In genomic region chr6:137480431-137480830, GRCh38 we compare ENCODE assay signal across 42 cellular contexts. TPM values are rescaled to one million over a fixed set of nuclear protein-coding genes. Genes with fewer than 3 reads are reported as not detected.
"Had no signal": no experiment of that assay in that cellular context is flagged by ENCODE, and none has a peak within 500 bp of the region (broad histone marks: within the 10 kb centered on the region; RNA-seq: fewer than 3 reads in every experiment).

No MANE protein-coding gene starts in this region.

- H3K27me3 ChIP-seq: ascending aorta, body of pancreas had no signal

- DNase-seq: activated effector memory CD4-positive, alpha-beta T cell treated with anti-CD3 and anti-CD28 coated beads, Interleukin-2, amount 50 U/mL, for 16 hours; activated effector memory CD4-positive, alpha-beta T cell treated with Interleukin-2 at 50 U/mL for 16 hours; activated gamma-delta T cell; activated gamma-delta T cell treated with Interleukin-2 at 50 U/mL for 16 hours; activated naive CD4-positive, alpha-beta T cell; activated naive CD4-positive, alpha-beta T cell treated with anti-CD3 and anti-CD28 coated beads for 36 hours; activated naive CD4-positive, alpha-beta T cell treated with anti-CD3 and anti-CD28 coated beads, Interleukin-2, amount 10 ng/mL, durations not matched to agents 7 days and 5 days; activated naive CD4-positive, alpha-beta T cell treated with anti-CD3 and anti-CD28 coated beads, Interleukin-2, amount 50 U/mL, for 16 hours; activated naive CD4-positive, alpha-beta T cell treated with Interleukin-2 at 50 U/mL for 16 hours; activated naive CD8-positive, alpha-beta T cell treated with anti-CD3 and anti-CD28 coated beads for 36 hours; activated naive CD8-positive, alpha-beta T cell treated with anti-CD3 and anti-CD28 coated beads, Interleukin-2, amount 10 ng/mL, durations not matched to agents 7 days and 5 days; activated naive CD8-positive, alpha-beta T cell treated with anti-CD3 and anti-CD28 coated beads, Interleukin-2, amount 50 U/mL, for 24 hours; activated T-cell treated with anti-CD3 and anti-CD28 coated beads, Interleukin-2, amount 50 U/mL, for 1 hour; activated T-cell treated with anti-CD3 and anti-CD28 coated beads, Interleukin-2, amount 50 U/mL, for 24 hours; activated T-cell treated with anti-CD3 and anti-CD28 coated beads, Interleukin-2, amount 50 U/mL, for 4 hours; activated T-cell treated with anti-CD3 and anti-CD28 coated beads, Interleukin-2, amount 50 U/mL, for 48 hours; activated T-cell treated with anti-CD3 and anti-CD28 coated beads, Interleukin-2, amount 50 U/mL, for 72 hours; adrenal gland; amniotic stem cell; amygdala; anterior cingulate cortex; aorta; body of pancreas; brain microvascular endothelial cell; caudate nucleus; central memory CD4-positive, alpha-beta T cell; cerebellar nuclear complex had no signal

- H3K9me3 ChIP-seq: adrenal gland, body of pancreas, breast epithelium had no signal

- H3K36me3 ChIP-seq: adrenal gland, ascending aorta, brain microvascular endothelial cell, breast epithelium, cardiac muscle cell had no signal

- H3K4me3 Mint-ChIP-seq: activated naive CD4-positive, alpha-beta T cell treated with anti-CD3 and anti-CD28 coated beads for 36 hours; activated naive CD4-positive, alpha-beta T cell treated with anti-CD3 and anti-CD28 coated beads, Interleukin-2, amount 10 ng/mL, durations not matched to agents 7 days and 5 days; activated naive CD4-positive, alpha-beta T cell treated with anti-CD3 and anti-CD28 coated beads, Interleukin-2, amount 50 U/mL, for 24 hours; activated naive CD8-positive, alpha-beta T cell; activated naive CD8-positive, alpha-beta T cell treated with anti-CD3 and anti-CD28 coated beads for 36 hours; activated naive CD8-positive, alpha-beta T cell treated with anti-CD3 and anti-CD28 coated beads, Interleukin-2, amount 10 ng/mL, durations not matched to agents 7 days and 5 days; activated naive CD8-positive, alpha-beta T cell treated with anti-CD3 and anti-CD28 coated beads, Interleukin-2, amount 50 U/mL, for 24 hours; activated T-cell treated with anti-CD3 and anti-CD28 coated beads, Interleukin-2, amount 50 U/mL, for 24 hours; activated T-cell treated with anti-CD3 and anti-CD28 coated beads, Interleukin-2, amount 50 U/mL, for 4 hours; activated T-cell treated with anti-CD3 and anti-CD28 coated beads, Interleukin-2, amount 50 U/mL, for 72 hours; activated T-helper 1 cell treated with anti-CD3 and anti-CD28 coated beads, Interleukin-12 subunit alpha, Interleukin-12 subunit beta, Interleukin-2, Interleukin-4 antibody, amounts not matched to agents 30 ng/mL and 10 ng/mL and 1 ng/mL, durations not matched to agents 14 hours and 24 hours and 36 hours; activated T-helper 17 cell treated with anti-CD3 and anti-CD28 coated beads, Interleukin-2, amount 50 U/mL, for 72 hours; brain; central memory CD8-positive, alpha-beta T cell had no signal

- H3K27ac ChIP-seq: adrenal gland, ascending aorta, body of pancreas, brain microvascular endothelial cell, breast epithelium, cardiac muscle cell had no signal

- H3K9me3 Mint-ChIP-seq: activated naive CD4-positive, alpha-beta T cell treated with anti-CD3 and anti-CD28 coated beads for 36 hours; activated naive CD4-positive, alpha-beta T cell treated with anti-CD3 and anti-CD28 coated beads, Interleukin-2, amount 10 ng/mL, durations not matched to agents 7 days and 5 days; activated naive CD4-positive, alpha-beta T cell treated with anti-CD3 and anti-CD28 coated beads, Interleukin-2, amount 50 U/mL, for 24 hours; activated naive CD4-positive, alpha-beta T cell treated with anti-CD3 and anti-CD28 coated beads, Interleukin-2, amount 50 U/mL, for 72 hours; activated naive CD8-positive, alpha-beta T cell treated with anti-CD3 and anti-CD28 coated beads for 36 hours; activated naive CD8-positive, alpha-beta T cell treated with anti-CD3 and anti-CD28 coated beads, Interleukin-2, amount 10 ng/mL, durations not matched to agents 7 days and 5 days; activated naive CD8-positive, alpha-beta T cell treated with anti-CD3 and anti-CD28 coated beads, Interleukin-2, amount 50 U/mL, for 24 hours; activated T-cell treated with anti-CD3 and anti-CD28 coated beads, Interleukin-2, amount 50 U/mL, for 24 hours; activated T-cell treated with anti-CD3 and anti-CD28 coated beads, Interleukin-2, amount 50 U/mL, for 4 hours; activated T-cell treated with anti-CD3 and anti-CD28 coated beads, Interleukin-2, amount 50 U/mL, for 72 hours; activated T-helper 1 cell treated with anti-CD3 and anti-CD28 coated beads, Interleukin-12 subunit alpha, Interleukin-12 subunit beta, Interleukin-2, Interleukin-4 antibody, amounts not matched to agents 30 ng/mL and 10 ng/mL and 1 ng/mL, durations not matched to agents 14 hours and 24 hours and 36 hours; activated T-helper 17 cell treated with anti-CD3 and anti-CD28 coated beads, Interleukin-2, amount 50 U/mL, for 72 hours; activated T-helper 2 cell treated with anti-CD3 and anti-CD28 coated beads, Interferon-gamma antibody, Interleukin-2, Interleukin-4, amounts not matched to agents 10 μg/mL and 5 μg/mL and 100 μg/mL, durations not matched to agents 14 hours and 24 hours and 36 hours; central memory CD8-positive, alpha-beta T cell had no signal

- H3K4me1 ChIP-seq: adrenal gland, ascending aorta, body of pancreas, breast epithelium had no signal

- H3K36me3 Mint-ChIP-seq: activated naive CD4-positive, alpha-beta T cell treated with anti-CD3 and anti-CD28 coated beads, Interleukin-2, amount 10 ng/mL, durations not matched to agents 7 days and 5 days; activated naive CD4-positive, alpha-beta T cell treated with anti-CD3 and anti-CD28 coated beads, Interleukin-2, amount 50 U/mL, for 24 hours; activated naive CD4-positive, alpha-beta T cell treated with anti-CD3 and anti-CD28 coated beads, Interleukin-2, amount 50 U/mL, for 72 hours; activated naive CD8-positive, alpha-beta T cell treated with anti-CD3 and anti-CD28 coated beads for 36 hours; activated naive CD8-positive, alpha-beta T cell treated with anti-CD3 and anti-CD28 coated beads, Interleukin-2, amount 10 ng/mL, durations not matched to agents 7 days and 5 days; brain had no signal

- H3K27ac Mint-ChIP-seq: activated naive CD4-positive, alpha-beta T cell treated with anti-CD3 and anti-CD28 coated beads for 36 hours; activated naive CD4-positive, alpha-beta T cell treated with anti-CD3 and anti-CD28 coated beads, Interleukin-2, amount 10 ng/mL, durations not matched to agents 7 days and 5 days; activated naive CD4-positive, alpha-beta T cell treated with anti-CD3 and anti-CD28 coated beads, Interleukin-2, amount 50 U/mL, for 24 hours; activated naive CD4-positive, alpha-beta T cell treated with anti-CD3 and anti-CD28 coated beads, Interleukin-2, amount 50 U/mL, for 72 hours; activated naive CD8-positive, alpha-beta T cell; activated naive CD8-positive, alpha-beta T cell treated with anti-CD3 and anti-CD28 coated beads for 36 hours; activated naive CD8-positive, alpha-beta T cell treated with anti-CD3 and anti-CD28 coated beads, Interleukin-2, amount 10 ng/mL, durations not matched to agents 7 days and 5 days; activated naive CD8-positive, alpha-beta T cell treated with anti-CD3 and anti-CD28 coated beads, Interleukin-2, amount 50 U/mL, for 24 hours; activated T-cell treated with anti-CD3 and anti-CD28 coated beads, Interleukin-2, amount 50 U/mL, for 24 hours; activated T-cell treated with anti-CD3 and anti-CD28 coated beads, Interleukin-2, amount 50 U/mL, for 72 hours; activated T-helper 1 cell treated with anti-CD3 and anti-CD28 coated beads, Interleukin-12 subunit alpha, Interleukin-12 subunit beta, Interleukin-2, Interleukin-4 antibody, amounts not matched to agents 30 ng/mL and 10 ng/mL and 1 ng/mL, durations not matched to agents 14 hours and 24 hours and 36 hours; activated T-helper 17 cell treated with anti-CD3 and anti-CD28 coated beads, Interleukin-2, amount 50 U/mL, for 72 hours; activated T-helper 2 cell treated with anti-CD3 and anti-CD28 coated beads, Interferon-gamma antibody, Interleukin-2, Interleukin-4, amounts not matched to agents 10 μg/mL and 5 μg/mL and 100 μg/mL, durations not matched to agents 14 hours and 24 hours and 36 hours; brain had no signal

- H3K4me3 ChIP-seq: adrenal gland, ascending aorta, body of pancreas, breast epithelium, cardiac muscle cell had no signal

- H3K4me1 Mint-ChIP-seq: activated naive CD4-positive, alpha-beta T cell treated with anti-CD3 and anti-CD28 coated beads, Interleukin-2, amount 10 ng/mL, durations not matched to agents 7 days and 5 days; activated naive CD4-positive, alpha-beta T cell treated with anti-CD3 and anti-CD28 coated beads, Interleukin-2, amount 50 U/mL, for 24 hours; activated naive CD8-positive, alpha-beta T cell treated with anti-CD3 and anti-CD28 coated beads for 36 hours; activated naive CD8-positive, alpha-beta T cell treated with anti-CD3 and anti-CD28 coated beads, Interleukin-2, amount 10 ng/mL, durations not matched to agents 7 days and 5 days; activated naive CD8-positive, alpha-beta T cell treated with anti-CD3 and anti-CD28 coated beads, Interleukin-2, amount 50 U/mL, for 24 hours; activated T-helper 17 cell treated with anti-CD3 and anti-CD28 coated beads, Interleukin-2, amount 50 U/mL, for 72 hours; brain; central memory CD8-positive, alpha-beta T cell had no signal

RNA-seq across cellular contexts. Expression of gene OLIG3, which starts 13.8 kb away (rescaled TPM):
- total RNA-seq: activated naive CD4-positive, alpha-beta T cell treated with anti-CD3 and anti-CD28 coated beads for 36 hours; activated naive CD8-positive, alpha-beta T cell treated with anti-CD3 and anti-CD28 coated beads, Interleukin-2, amount 10 ng/mL, durations not matched to agents 7 days and 5 days; activated T-cell treated with anti-CD3 and anti-CD28 coated beads, Interleukin-2, amount 50 U/mL, for 4 hours; activated T-helper 1 cell treated with anti-CD3 and anti-CD28 coated beads, Interleukin-12 subunit alpha, Interleukin-12 subunit beta, Interleukin-2, Interleukin-4 antibody, amounts not matched to agents 30 ng/mL and 10 ng/mL and 1 ng/mL, durations not matched to agents 14 hours and 24 hours and 36 hours; activated T-helper 2 cell treated with anti-CD3 and anti-CD28 coated beads, Interferon-gamma antibody, Interleukin-2, Interleukin-4, amounts not matched to agents 10 μg/mL and 5 μg/mL and 100 μg/mL, durations not matched to agents 14 hours and 24 hours and 36 hours; adrenal gland; aorta; ascending aorta; body of pancreas; breast epithelium; bronchial epithelial cell; cardiac muscle cell; cardiac septum; chondrocyte had no signal
- polyA plus RNA-seq: adipose tissue, adrenal gland, aorta, cardiac muscle cell had no signal
